In the genomic region with DNA sequence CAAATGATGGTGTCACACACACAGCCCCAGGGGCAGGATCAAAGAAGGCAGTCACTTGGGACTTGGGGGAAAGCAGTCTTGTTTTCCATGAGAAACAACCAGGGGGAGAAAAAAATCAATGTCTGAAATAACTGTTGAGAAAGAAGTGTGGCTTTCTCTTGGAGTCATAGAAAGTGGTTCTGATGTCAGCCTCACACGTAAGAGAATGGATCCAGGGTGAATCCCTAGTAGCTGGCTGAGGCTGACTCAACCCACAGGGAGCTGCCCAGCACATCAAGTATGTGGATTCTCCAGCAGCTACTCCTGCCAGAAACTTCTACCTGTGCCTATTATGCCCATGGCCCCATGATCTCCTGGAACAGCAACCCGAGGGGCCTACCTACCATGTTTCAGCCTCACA, we compare ENCODE assay signal across 1 cellular context.
TF ChIP-seq lines count a peak whose summit lies in the region.

No MANE protein-coding gene starts in this region.

TF ChIP-seq in IMR-90, 13 proteins besides CTCF, POLR2A, EP300 and RAD21 (continued from another document):
- TF ChIP-seq, protein P1, sequence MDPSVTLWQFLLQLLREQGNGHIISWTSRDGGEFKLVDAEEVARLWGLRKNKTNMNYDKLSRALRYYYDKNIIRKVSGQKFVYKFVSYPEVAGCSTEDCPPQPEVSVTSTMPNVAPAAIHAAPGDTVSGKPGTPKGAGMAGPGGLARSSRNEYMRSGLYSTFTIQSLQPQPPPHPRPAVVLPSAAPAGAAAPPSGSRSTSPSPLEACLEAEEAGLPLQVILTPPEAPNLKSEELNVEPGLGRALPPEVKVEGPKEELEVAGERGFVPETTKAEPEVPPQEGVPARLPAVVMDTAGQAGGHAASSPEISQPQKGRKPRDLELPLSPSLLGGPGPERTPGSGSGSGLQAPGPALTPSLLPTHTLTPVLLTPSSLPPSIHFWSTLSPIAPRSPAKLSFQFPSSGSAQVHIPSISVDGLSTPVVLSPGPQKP (IDR thresholded peaks at IDR 0.05; ENCODE audit: borderline replicate concordance, low read depth, low read length): no peak
- no peak for TF ChIP-seq CHD1 (IDR thresholded peaks at IDR 0.05; ENCODE audit: low read depth, low read length)
- no peak for TF ChIP-seq BHLHE40 (IDR thresholded peaks at IDR 0.05; ENCODE audit: low read depth, low read length)
- TF ChIP-seq MXI1 (IDR thresholded peaks at IDR 0.05; ENCODE audit: borderline replicate concordance, low read depth, low read length): no peak
- TF ChIP-seq NFE2L2 (IDR thresholded peaks at IDR 0.05; ENCODE audit: low read depth, low read length): no peak
- no peak for TF ChIP-seq FOS (IDR thresholded peaks at IDR 0.05; ENCODE audit: low read depth, low read length)
